ENCODE assay signal across 8 cellular contexts in genomic region chr6:89350281-89351037, GRCh38. TPM values are rescaled to one million over a fixed set of nuclear protein-coding genes. Genes with fewer than 3 reads are reported as not detected.
DNase-seq lines count a peak whose midpoint lies in the region; ATAC-seq and TF ChIP-seq lines count a peak whose summit lies in the region.

No MANE protein-coding gene starts in this region.

- H3K27ac ChIP-seq in HEK293 (ENCODE audit: extremely low read depth, low read depth, low read length) (no peak overlapping the region), prostate gland (peak overlapping the region; percentile 27 to 28)

- peak; percentile 13 for TF ChIP-seq POLR2A in GM15510 (IDR thresholded peaks at IDR 0.05; ENCODE audit: borderline replicate concordance, extremely low read depth, insufficient read length)
- no peak for TF ChIP-seq POLR2A in prostate gland (IDR thresholded peaks at IDR 0.05)

- H3K36me3 ChIP-seq in HEK293 (ENCODE audit: control insufficient read depth in 2 of 2, insufficient read depth in 1 of 2, low read length in 2 of 2) (no peaks in the 10 kb centered on the region), prostate gland (no peaks in the 10 kb centered on the region)

- POLR2A ChIA-PET in HEK293 (lab: Yijun Ruan, JAX) = interaction anchor here (0.7 to 2.0 kb wide), 10 partner anchors 9 to 387 kb away, joined by 3 to 11 read pairs (median 3); partner anchors contain the start of gene RNGTT

- H3K4me1 ChIP-seq in HEK293 (ENCODE audit: control insufficient read depth, insufficient read depth, low read length) (peaks cover 16% of the 10 kb centered on the region), prostate gland (replicated peaks) (no peaks in the 10 kb centered on the region)

- H3K4me3 ChIP-seq in HEK293 (ENCODE audit: low read depth, low read length) (peak overlapping the region; percentile 3; the same call in 1 of the 2 replicates), prostate gland (peak overlapping the region in 1 of 2 donors; percentile 91)

- H3K9me3 ChIP-seq in HEK293 (ENCODE audit: control insufficient read depth, insufficient read depth, low read depth, low read length) (no peaks in the 10 kb centered on the region), prostate gland (no peaks in the 10 kb centered on the region)

- ATAC-seq in GM21360 (IDR thresholded peaks at IDR 0.05; ENCODE audit: unreplicated experiment) = no peak

- no peaks in the 10 kb centered on the region for H3K27me3 ChIP-seq in prostate gland (replicated peaks; ENCODE audit: insufficient read depth)

- no peak for TF ChIP-seq CTCF in HEK293 (tag by site-specific recombination; IDR thresholded peaks at IDR 0.05)
- no peak for TF ChIP-seq CTCF in prostate gland (IDR thresholded peaks at IDR 0.05)

- WGBS in prostate gland = 61% methylated on average over 4 of the region's 4 CpGs

- intact Hi-C loops in prostate gland (cut with DNase I) = loop anchor here (5.0 kb wide), 2 partner anchors 268 to 363 kb away; partner anchors contain the start of gene PNRC1

- peak; percentile 78 for DNase-seq in NOMO-1 treated with dmso at 0.1 percent for 144 hours (lab: John Stamatoyannopoulos, UW; ENCODE audit: unreplicated experiment)
- DNase-seq in dermis microvascular lymphatic vessel endothelial cell (ENCODE audit: low read depth in 2 of 2) = peak; percentile 40 to 91
- DNase-seq in prostate gland (ENCODE audit: low spot score) = no peak
- DNase-seq in NCI-H2081 treated with DMSO at 0.1 percent for 48 hours (lab: John Stamatoyannopoulos, UW) = no peak
- DNase-seq in NCI-H510A treated with DMSO at 0.1 percent for 48 hours (lab: John Stamatoyannopoulos, UW) = no peak

- CTCF ChIA-PET in HEK293 (lab: Yijun Ruan, JAX) = interaction anchor here (0.7 to 2.6 kb wide), 9 partner anchors 16 to 368 kb away, joined by 3 to 12 read pairs (median 4); no protein-coding TSS in a partner anchor

TF ChIP-seq in HEK293, 187 proteins besides CTCF, POLR2A, EP300 and RAD21:
- TF ChIP-seq PRDM6 (tag by site-specific recombination; IDR thresholded peaks at IDR 0.05) (0 out of 2 replicates have a peak, but pooled peaks have one; percentile 18), ZXDB (tag by site-specific recombination; IDR thresholded peaks at IDR 0.05) (no peak)
- TF ChIP-seq, protein P1, sequence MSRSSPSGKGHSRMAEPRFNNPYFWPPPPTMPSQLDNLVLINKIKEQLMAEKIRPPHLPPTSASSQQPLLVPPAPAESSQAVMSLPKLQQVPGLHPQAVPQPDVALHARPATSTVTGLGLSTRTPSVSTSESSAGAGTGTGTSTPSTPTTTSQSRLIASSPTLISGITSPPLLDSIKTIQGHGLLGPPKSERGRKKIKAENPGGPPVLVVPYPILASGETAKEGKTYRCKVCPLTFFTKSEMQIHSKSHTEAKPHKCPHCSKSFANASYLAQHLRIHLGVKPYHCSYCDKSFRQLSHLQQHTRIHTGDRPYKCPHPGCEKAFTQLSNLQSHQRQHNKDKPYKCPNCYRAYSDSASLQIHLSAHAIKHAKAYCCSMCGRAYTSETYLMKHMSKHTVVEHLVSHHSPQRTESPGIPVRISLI (tag by site-specific recombination; IDR thresholded peaks at IDR 0.05) = peak; percentile 87; the same call in 1 of the 2 replicates

RNA-seq across cellular contexts. Expression of gene UBE2J1, which starts 2.1 kb away (rescaled TPM):
- total RNA-seq in dermis microvascular lymphatic vessel endothelial cell = 47.9 and 56.6 TPM in 2 replicates
- total RNA-seq in prostate gland = 10 to 100 TPM; 31.7 to 98.4 TPM

RNA-seq across cellular contexts. Expression of gene GABRR2, which starts 35.4 kb away (rescaled TPM):
- total RNA-seq in dermis microvascular lymphatic vessel endothelial cell (0.13 and 0.38 TPM in 2 replicates), prostate gland (under 1 TPM; 0.14 to 0.40 TPM)

Comparison
In these comparisons a context has a peak if more than half of its experiments do, and no peak if none do; other contexts are left out.
1. DNase-seq: peak in NOMO-1 treated with dmso at 0.1 percent for 144 hours (single experiment) and dermis microvascular lymphatic vessel endothelial cell (2 of 2); none in prostate gland (single experiment), NCI-H2081 treated with DMSO at 0.1 percent for 48 hours (single experiment) and NCI-H510A treated with DMSO at 0.1 percent for 48 hours (single experiment).